In the genomic region with DNA sequence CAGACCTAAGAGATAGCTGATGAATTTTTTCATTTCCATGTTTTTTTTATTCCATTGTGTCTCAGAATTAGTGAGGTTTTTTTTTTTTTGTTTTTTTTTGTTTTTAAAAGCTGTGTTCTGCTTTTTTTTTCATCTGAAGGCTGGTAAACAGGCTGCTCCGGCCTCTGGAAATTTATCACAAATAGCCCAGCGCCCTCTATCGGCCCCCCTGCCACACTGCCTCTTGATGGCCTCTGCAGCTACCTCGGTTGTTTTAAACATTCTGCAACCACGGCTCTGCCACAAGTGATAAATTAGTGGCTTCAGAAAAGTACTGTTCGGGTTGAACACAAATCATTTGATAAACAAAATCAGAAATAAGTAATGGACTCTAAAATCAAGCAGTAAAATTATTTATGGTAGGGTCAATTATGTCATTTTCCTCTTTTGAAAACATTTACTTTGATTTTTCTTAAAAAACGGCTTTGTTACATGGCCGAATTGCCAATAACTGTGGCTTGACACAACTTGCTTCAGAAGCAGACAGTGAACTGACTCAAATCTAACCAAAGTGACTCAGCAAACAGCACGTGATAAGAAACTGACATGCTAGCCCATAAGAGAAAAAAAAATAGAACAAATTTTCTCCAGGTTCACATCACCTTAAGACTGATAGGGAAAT, we compare ENCODE assay signal across 8 cellular contexts.
DNase-seq lines count a peak whose midpoint lies in the region; ATAC-seq and TF ChIP-seq lines count a peak whose summit lies in the region.

No MANE protein-coding gene starts in this region.

- ATAC-seq in HG03196 (IDR thresholded peaks at IDR 0.05; ENCODE audit: unreplicated experiment), result no peak

- peak; percentile 42 for DNase-seq in GM10248 (ENCODE audit: extremely low spot score)
- DNase-seq in HCEC 1CT, result peak; percentile 50
- DNase-seq in NCI-H1694 (lab: John Stamatoyannopoulos, UW), result peak; percentile 34
- DNase-seq in choroid plexus epithelial cell (ENCODE audit: low read depth), result peak; percentile 64
- peak; percentile 41 to 91 for DNase-seq in lower leg skin (ENCODE audit: low spot score in 2 of 2)
- peak; percentile 15 to 25 for DNase-seq in stimulated activated CD8-positive, alpha-beta memory T cell treated with anti-CD3 and anti-CD28 coated beads, Interleukin-15, amount 100 ng/mL, for 48 hours (ENCODE audit: low read depth in 2 of 2)

- WGBS in lower leg skin, 2 donors, result 13 to 14% methylated on average over 9 of the region's 9 CpGs

- TF ChIP-seq POLR2A in lower leg skin (IDR thresholded peaks at IDR 0.05), result no peak

- CTCF ChIA-PET in GM10248 (lab: Yijun Ruan, JAX), result interaction anchor here (1.2 to 2.7 kb wide), 6 partner anchors 9 to 1026 kb away, joined by 3 to 9 read pairs (median 4); no protein-coding TSS in a partner anchor

- POLR2A ChIA-PET in GM10248 (lab: Yijun Ruan, JAX), result interaction anchor here (0.6 kb wide), 1 partner anchor 294 kb away, joined by 3 read pairs; no protein-coding TSS in a partner anchor

- TF ChIP-seq CTCF in GM10248 (IDR thresholded peaks at IDR 0.05; ENCODE audit: control extremely low read depth, extremely low read depth, low read depth, missing control alignments) (peak; percentile 81), WI38 (IDR thresholded peaks at IDR 0.05; ENCODE audit: low read depth, low read length) (peak; percentile 34), choroid plexus epithelial cell (conservative IDR thresholded peaks at IDR 0.05; ENCODE audit: low read depth, low read length) (peak; percentile 83), lower leg skin (IDR thresholded peaks at IDR 0.05) (no peak)

- no peak overlapping the region for H3K4me3 ChIP-seq in WI38 (ENCODE audit: low read depth, low read length)
- no peak overlapping the region for H3K4me3 ChIP-seq in choroid plexus epithelial cell (ENCODE audit: low read depth, low read length)
- H3K4me3 ChIP-seq in lower leg skin (ENCODE audit: low read depth, poor library complexity, severe bottlenecking), result no peak overlapping the region

- intact Hi-C loops in lower leg skin (cut with DNase I; ENCODE audit: low total_unique reads), result no loop called here

Comparison
In these comparisons a context has a peak if more than half of its experiments do, and no peak if none do; other contexts are left out.
1. CTCF ChIP-seq: peak in GM10248 (single experiment), WI38 (single experiment) and choroid plexus epithelial cell (single experiment); none in lower leg skin (0 of 3).
2. Peak in every context shown above with its lines, with median percentiles within 50 percentile points of each other: DNase-seq.